8 cellular contexts compared by ENCODE assay signal in the genomic region with DNA sequence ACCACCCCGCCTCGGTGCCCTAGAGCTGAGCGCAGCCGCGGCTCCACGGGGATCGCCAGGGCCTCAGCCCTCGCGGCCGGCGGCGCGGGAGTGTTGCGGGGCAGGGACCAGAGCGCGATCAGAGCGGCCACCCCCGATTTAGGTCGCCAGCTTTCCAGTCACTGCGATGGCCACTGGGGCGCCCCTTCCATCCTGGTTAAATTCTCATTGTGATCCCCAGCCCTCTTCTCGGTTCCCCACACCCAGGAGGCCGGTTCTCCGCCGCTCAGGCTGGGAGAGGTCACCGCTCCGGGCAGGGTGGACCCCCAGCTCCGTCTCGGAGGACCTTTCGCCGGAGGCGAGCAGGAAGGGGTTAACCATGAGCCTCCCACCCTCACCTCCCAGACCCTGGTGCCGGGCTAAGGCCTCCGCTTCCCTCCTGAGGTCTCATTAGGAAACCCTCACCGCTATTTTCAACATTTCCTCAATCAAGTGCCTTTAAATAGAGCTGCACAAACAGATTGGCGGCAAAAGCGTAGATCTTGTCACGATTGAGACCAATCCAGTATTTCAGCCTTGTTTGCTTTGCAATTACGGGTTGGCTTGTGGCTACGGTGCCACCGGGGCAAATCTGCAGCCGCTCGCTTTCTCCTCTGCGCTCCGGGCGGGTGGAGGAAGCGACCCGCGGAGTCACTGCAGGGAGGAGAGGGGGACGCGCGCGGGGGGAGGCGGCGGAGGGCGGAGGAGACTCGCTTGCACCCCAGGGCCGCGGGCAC. TPM values are rescaled to one million over a fixed set of nuclear protein-coding genes. Genes with fewer than 3 reads are reported as not detected.
DNase-seq lines count a peak whose midpoint lies in the region; ATAC-seq and TF ChIP-seq lines count a peak whose summit lies in the region.

No MANE protein-coding gene starts in this region.

- H3K27me3 ChIP-seq in Caco-2 (replicated peaks; ENCODE audit: control insufficient read depth, insufficient read depth, low read length) = no peaks in the 10 kb centered on the region
- H3K27me3 ChIP-seq in lung (ENCODE audit: control insufficient read depth, insufficient read depth) = peaks cover 13% of the 10 kb centered on the region
- peaks cover 0 to 64% (median 25%) of the 10 kb centered on the region in 4 donors for H3K27me3 ChIP-seq in upper lobe of left lung

- H3K4me1 ChIP-seq in Caco-2 (no peaks in the 10 kb centered on the region), lung (ENCODE audit: control insufficient read depth in 2 of 2, insufficient read depth in 2 of 2, low read length in 2 of 2) (peaks cover 0 to 14% of the 10 kb centered on the region in 2 donors), upper lobe of left lung (peaks cover 15 to 20% (median 17%) of the 10 kb centered on the region in 4 donors)

- H3K36me3 Mint-ChIP-seq in Caco-2 (ENCODE audit: insufficient read depth, unreplicated experiment) = no peaks in the 10 kb centered on the region

- peak; percentile 61 for ATAC-seq in lung (ENCODE audit: insufficient read depth, low FRiP score)
- ATAC-seq in upper lobe of left lung (ENCODE audit: low FRiP score in 2 of 2) = peak; percentile 46 to 76
- no peak for ATAC-seq in GM19023 (IDR thresholded peaks at IDR 0.05; ENCODE audit: unreplicated experiment)
- no peak for ATAC-seq in GM21529 (IDR thresholded peaks at IDR 0.05; ENCODE audit: unreplicated experiment)

- H3K4me3 Mint-ChIP-seq in Caco-2 (ENCODE audit: unreplicated experiment) = peak overlapping the region; percentile 60

- TF ChIP-seq EP300 in upper lobe of left lung (IDR thresholded peaks at IDR 0.05) = no peak

- intact Hi-C loops in Caco-2 (cut with micrococcal nuclease; ENCODE audit: unreplicated experiment) = loop anchor here (10.0 kb wide), 1 partner anchor 196 kb away; no protein-coding TSS in a partner anchor

- no peaks in the 10 kb centered on the region for H3K9me3 Mint-ChIP-seq in Caco-2 (ENCODE audit: unreplicated experiment)

- H3K27ac ChIP-seq in lung (ENCODE audit: low read depth in 1 of 2, low read length in 1 of 2) (peak overlapping the region in 1 of 2 donors; percentile 82), upper lobe of left lung (no peak overlapping the region)

- H3K27ac Mint-ChIP-seq in Caco-2 (ENCODE audit: unreplicated experiment) = no peak overlapping the region

- no peak overlapping the region for H3K4me3 ChIP-seq in Caco-2 (ENCODE audit: low read depth, low read length)
- H3K4me3 ChIP-seq in lung = no peak overlapping the region
- H3K4me3 ChIP-seq in upper lobe of left lung = peak overlapping the region in 3 of 4 donors; percentile 9 to 40 (median 35)

- TF ChIP-seq POLR2A in upper lobe of left lung (IDR thresholded peaks at IDR 0.05) = no peak

- POLR2A ChIA-PET in Caco-2 (lab: Charles Lee) = no interaction called here

- BruUV-seq in Caco-2 (replicated peaks; lab: Mats Ljungman, UMichigan) = no TSS peak

- DNase-seq in Caco-2 (no peak), M059J (ENCODE audit: low read depth) (peak; percentile 7), amniotic epithelial cell (ENCODE audit: low read depth) (peak; percentile 30), lung (ENCODE audit: low spot score) (no peak), upper lobe of left lung (peak in 1 of 2 donors; percentile 84)
- DNase-seq in stimulated activated CD4-positive, alpha-beta T cell treated with anti-CD3 and anti-CD28 coated beads, Interleukin-2, amount 100 ng/mL, for 48 hours = no peak

- no peaks in the 10 kb centered on the region for H3K36me3 ChIP-seq in Caco-2 (ENCODE audit: control insufficient read depth, insufficient read depth, low read length)
- no peaks in the 10 kb centered on the region for H3K36me3 ChIP-seq in lung (ENCODE audit: control insufficient read depth in 2 of 2, insufficient read depth in 2 of 2, low read length in 2 of 2)
- H3K36me3 ChIP-seq in upper lobe of left lung = no peaks in the 10 kb centered on the region

- peaks cover 30% of the 10 kb centered on the region for H3K27me3 Mint-ChIP-seq in Caco-2 (ENCODE audit: insufficient read depth, unreplicated experiment)

- CTCF ChIA-PET in Caco-2 (lab: Charles Lee) = no interaction called here

- WGBS in lung, 2 donors = 1 to 5% methylated on average over 55 to 59 of the region's 59 CpGs
- WGBS in upper lobe of left lung, 2 donors = 1 to 4% methylated on average over 20 to 59 of the region's 59 CpGs

- no peaks in the 10 kb centered on the region for H3K9me3 ChIP-seq in Caco-2
- peaks cover 0 to 10% of the 10 kb centered on the region in 2 donors for H3K9me3 ChIP-seq in lung (ENCODE audit: control insufficient read depth in 2 of 2, insufficient read depth in 1 of 2, low read length in 1 of 2)
- no peaks in the 10 kb centered on the region for H3K9me3 ChIP-seq in upper lobe of left lung

- no peak for TF ChIP-seq CTCF in Caco-2 (IDR thresholded peaks at IDR 0.05; ENCODE audit: insufficient read depth in 1 of 2, low read depth in 1 of 2, low read length in 1 of 2, severe bottlenecking in 1 of 2, unreplicated experiment in 1 of 2)
- no peak for TF ChIP-seq CTCF in lung (IDR thresholded peaks at IDR 0.05; ENCODE audit: control extremely low read depth, extremely low read depth)
- no peak for TF ChIP-seq CTCF in upper lobe of left lung (IDR thresholded peaks at IDR 0.05)

- H3K4me1 Mint-ChIP-seq in Caco-2 (ENCODE audit: low read depth, unreplicated experiment) = no peaks in the 10 kb centered on the region

RNA-seq across cellular contexts. Expression of a gene that starts 8.3 kb away (rescaled TPM):
- total RNA-seq in Caco-2 (2022) (not detected in 2 replicates), lung (under 1 TPM; 0.15 to 0.77 TPM), upper lobe of left lung (1 to 10 TPM in 1 of 6 donors, under 1 TPM in 3, not detected in 2; 0.20 to 3.0 (median 0.39) TPM)
- not detected in 2 replicates for total RNA-seq in M059J (2014; rRNA removed; shearing (Covaris generic))
- polyA plus RNA-seq in lung = under 1 TPM; 0.06 to 0.28 TPM

Comparison
In these comparisons a context has a peak if more than half of its experiments do, and no peak if none do; other contexts are left out.
1. DNase-seq: peak in M059J (single experiment) and amniotic epithelial cell (single experiment); none in Caco-2 (0 of 2), lung (single experiment) and stimulated activated CD4-positive, alpha-beta T cell treated with anti-CD3 and anti-CD28 coated beads, Interleukin-2, amount 100 ng/mL, for 48 hours (0 of 2).
2. H3K4me3 ChIP-seq: peak in upper lobe of left lung (3 of 4); none in Caco-2 (single experiment) and lung (single experiment).
3. ATAC-seq: peak in lung (single experiment) and upper lobe of left lung (2 of 2); none in GM19023 (single experiment) and GM21529 (single experiment).